29 cellular contexts compared by ENCODE assay signal in the genomic region with DNA sequence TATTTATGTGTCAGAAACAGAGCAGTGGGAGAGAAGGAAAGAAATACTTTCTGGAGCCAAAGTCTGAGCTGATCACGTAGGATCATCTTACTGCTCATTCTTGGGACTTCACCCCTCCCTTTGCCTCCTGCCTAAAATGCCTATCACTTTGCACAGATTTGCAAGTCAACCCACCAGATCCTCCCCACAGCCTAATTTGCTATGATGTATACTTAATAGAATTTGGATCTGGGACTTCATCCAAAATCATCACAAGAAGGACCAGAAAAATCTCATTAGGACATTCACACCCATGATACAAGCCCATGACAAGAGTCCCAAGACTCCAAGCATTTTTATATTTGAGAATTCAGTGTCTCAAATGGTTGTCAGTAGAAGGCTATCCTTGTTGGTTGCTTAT.
"Had no signal": no experiment of that assay in that cellular context is flagged by ENCODE, and none has a peak within 500 bp of the region (broad histone marks: within the 10 kb centered on the region; RNA-seq: fewer than 3 reads in every experiment).

No MANE protein-coding gene starts in this region.

- H3K4me3 ChIP-seq: K562, SK-N-MC had no signal

- DNase-seq: activated CD4-positive, alpha-beta T cell treated with anti-CD3 and anti-CD28 coated beads for 4 hours; activated CD4-positive, alpha-beta T cell treated with anti-CD3 and anti-CD28 coated beads, Interleukin-2, amount 50 U/mL, for 4 hours; activated CD8-positive, alpha-beta memory T cell treated with anti-CD3 and anti-CD28 coated beads, Interleukin-2, amount 50 U/mL, for 48 hours; activated CD8-positive, alpha-beta T cell treated with anti-CD3 and anti-CD28 coated beads, Interleukin-2, amount 10 ng/mL, durations not matched to agents 7 days and 5 days; activated effector memory CD4-positive, alpha-beta T cell treated with anti-CD3 and anti-CD28 coated beads, Interleukin-2, amount 50 U/mL, for 16 hours; activated naive CD4-positive, alpha-beta T cell treated with anti-CD3 and anti-CD28 coated beads for 36 hours; activated naive CD8-positive, alpha-beta T cell treated with anti-CD3 and anti-CD28 coated beads, Interleukin-2, amount 10 ng/mL, durations not matched to agents 7 days and 5 days; activated T-cell treated with anti-CD3 and anti-CD28 coated beads, Interleukin-2, amount 50 U/mL, for 24 hours; aorta; Karpas-422; NCI-H1105 treated with DMSO at 0.1 percent for 48 hours; NCI-H1436 treated with DMSO at 0.1 percent for 48 hours; NCI-H187 treated with DMSO at 0.1 percent for 48 hours; NCI-H2081 treated with DMSO at 0.1 percent for 48 hours; NCI-H446 treated with DMSO at 0.1 percent for 48 hours; NCI-H524 treated with DMSO at 0.1 percent for 48 hours; NCI-H774; NK-92 treated with Interleukin-12 subunit alpha and Interleukin-12 subunit beta, amount 100 ng/mL, for 24 hours; OCI-M1; RPMI8226; T-cell; T-helper 2 cell; T1000 had no signal

- H3K27ac Mint-ChIP-seq: activated CD8-positive, alpha-beta T cell treated with anti-CD3 and anti-CD28 coated beads, Interleukin-2, amount 10 ng/mL, durations not matched to agents 7 days and 5 days; activated naive CD4-positive, alpha-beta T cell treated with anti-CD3 and anti-CD28 coated beads for 36 hours; activated T-cell treated with anti-CD3 and anti-CD28 coated beads, Interleukin-2, amount 50 U/mL, for 24 hours; brain had no signal

- H3K4me3 Mint-ChIP-seq: activated CD8-positive, alpha-beta T cell treated with anti-CD3 and anti-CD28 coated beads, Interleukin-2, amount 10 ng/mL, durations not matched to agents 7 days and 5 days; activated naive CD8-positive, alpha-beta T cell treated with anti-CD3 and anti-CD28 coated beads, Interleukin-2, amount 10 ng/mL, durations not matched to agents 7 days and 5 days; activated T-cell treated with anti-CD3 and anti-CD28 coated beads, Interleukin-2, amount 50 U/mL, for 24 hours; brain; central memory CD8-positive, alpha-beta T cell had no signal

- H3K27ac ChIP-seq: SK-N-MC, VCaP had no signal

- H3K9me3 Mint-ChIP-seq: activated naive CD8-positive, alpha-beta T cell treated with anti-CD3 and anti-CD28 coated beads, Interleukin-2, amount 10 ng/mL, durations not matched to agents 7 days and 5 days; activated T-cell treated with anti-CD3 and anti-CD28 coated beads, Interleukin-2, amount 50 U/mL, for 24 hours; central memory CD8-positive, alpha-beta T cell; T-cell had no signal

- H3K36me3 Mint-ChIP-seq: brain, T-cell had no signal

- H3K27me3 Mint-ChIP-seq: activated naive CD8-positive, alpha-beta T cell treated with anti-CD3 and anti-CD28 coated beads, Interleukin-2, amount 10 ng/mL, durations not matched to agents 7 days and 5 days; activated T-cell treated with anti-CD3 and anti-CD28 coated beads, Interleukin-2, amount 50 U/mL, for 24 hours; brain; central memory CD8-positive, alpha-beta T cell; T-cell had no signal

- FAIRE-seq: K562, TTC549 had no signal
